ENCODE assay signal across 10 cellular contexts in the genomic region with DNA sequence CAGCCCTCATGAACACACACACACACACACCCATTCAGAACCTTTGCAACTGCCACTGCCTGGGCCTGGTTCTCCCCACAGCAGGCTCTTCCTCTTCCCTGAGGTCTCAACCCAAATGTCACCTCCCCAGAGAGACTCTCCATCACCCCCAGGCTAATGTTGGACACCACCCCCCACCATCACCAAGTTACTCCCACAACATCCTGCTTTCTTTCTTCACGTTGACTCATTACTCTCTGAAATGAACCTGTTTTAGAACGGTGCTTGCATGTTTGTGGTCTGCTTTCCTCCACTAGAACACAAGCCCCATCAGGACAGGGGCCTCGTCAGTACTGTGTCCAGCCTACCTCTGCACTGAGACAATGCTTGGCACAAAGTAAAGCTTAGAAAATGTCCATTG.
A peak's percentile ranks its signal among the peaks of the same experiment; 100 is the strongest.
DNase-seq lines count a peak whose midpoint lies in the region; ATAC-seq lines count a peak whose summit lies in the region.
"Had no signal": no experiment of that assay in that cellular context is flagged by ENCODE, and none has a peak within 500 bp of the region (broad histone marks: within the 10 kb centered on the region; RNA-seq: fewer than 3 reads in every experiment).

No MANE protein-coding gene starts in this region.

- DNase-seq in glomerular visceral epithelial cell (ENCODE audit: extremely low spot score), result peak; percentile 35
- DNase-seq in superior temporal gyrus (ENCODE audit: extremely low spot score), result no peak
- DNase-seq in DMS 273 treated with DMSO at 0.1 percent for 48 hours (lab: John Stamatoyannopoulos, UW), result no peak
- DNase-seq in NCI-H1417 (lab: John Stamatoyannopoulos, UW), result no peak
- DNase-seq: activated CD4-positive, alpha-beta T cell treated with anti-CD3 and anti-CD28 coated beads, Interleukin-2, amount 10 ng/mL, durations not matched to agents 7 days and 5 days had no signal

- ATAC-seq in GM18502 (IDR thresholded peaks at IDR 0.05; ENCODE audit: poor library complexity, unreplicated experiment) (peak; percentile 88), GM21576 (IDR thresholded peaks at IDR 0.05; ENCODE audit: unreplicated experiment) (peak; percentile 67), HG03575 (IDR thresholded peaks at IDR 0.05; ENCODE audit: extremely low read depth, insufficient number of reproducible peaks, low FRiP score, unreplicated experiment) (peak; percentile 64), HG02588 (IDR thresholded peaks at IDR 0.05; ENCODE audit: unreplicated experiment) (no peak)
- ATAC-seq: left lobe of liver had no signal
